In genomic region chr1:2126331-2127180, GRCh38 we compare ENCODE assay signal across 10 cellular contexts.
DNase-seq lines count a peak whose midpoint lies in the region; ATAC-seq, FAIRE-seq and TF ChIP-seq lines count a peak whose summit lies in the region.
"Had no signal": no experiment of that assay in that cellular context is flagged by ENCODE, and none has a peak within 500 bp of the region (broad histone marks: within the 10 kb centered on the region; RNA-seq: fewer than 3 reads in every experiment).

No MANE protein-coding gene starts in this region.

- peak overlapping the region; percentile 60; the same call in 1 of the 2 replicates for H2BK12ac ChIP-seq in H1 (ENCODE audit: low read depth, low read length)

- H3K27me3 ChIP-seq in Panc1 (ENCODE audit: control insufficient read depth, insufficient read depth, low read length) (no peaks in the 10 kb centered on the region), H1 (replicated peaks in 1 of 4; ENCODE audit: control insufficient read depth in 3 of 4, extremely low read depth in 1 of 4, insufficient read depth in 3 of 4, low read length in 3 of 4) (no peaks in the 10 kb centered on the region), spleen (replicated peaks in 1 of 7) (no peaks in the 10 kb centered on the region), small intestine (ENCODE audit: control insufficient read depth in 2 of 2, insufficient read depth in 2 of 2, low read length in 2 of 2) (no peaks in the 10 kb centered on the region)
- H3K27me3 ChIP-seq: hepatocyte had no signal

- H4K20me1 ChIP-seq in H1 (replicated peaks in 1 of 2; ENCODE audit: control insufficient read depth in 1 of 2, insufficient read depth in 2 of 2, low read length in 2 of 2), result peaks cover 2 to 6% of the 10 kb centered on the region in 2 experiments

- H3K79me2 ChIP-seq in H1 (ENCODE audit: control insufficient read depth in 1 of 2, insufficient read depth in 2 of 2, low read length in 2 of 2), result no peaks in the 10 kb centered on the region; a peak in 1 of 4 replicates

- no peak overlapping the region; the same call in 1 of the 2 replicates for H4K8ac ChIP-seq in H1 (ENCODE audit: extremely low read depth, insufficient read depth, low read length)

- no peak overlapping the region for H3K14ac ChIP-seq in H1 (ENCODE audit: insufficient read length)

- DNase-seq in NOMO-1 (lab: John Stamatoyannopoulos, UW; ENCODE audit: unreplicated experiment in 2 of 2) (peak; percentile 33 to 55), NOMO-1 treated with DMSO at 0.1 percent for 48 hours (lab: John Stamatoyannopoulos, UW; ENCODE audit: unreplicated experiment) (no peak), Panc1 (ENCODE audit: low read depth, low spot score) (no peak), H1 (ENCODE audit: low read depth in 1 of 2, low spot score in 2 of 2) (no peak), spleen (peak; percentile 79), glomerular visceral epithelial cell (ENCODE audit: extremely low spot score) (no peak), small intestine (no peak), NCI-H2029 (lab: John Stamatoyannopoulos, UW) (no peak)

- H3K23me2 ChIP-seq in H1 (ENCODE audit: low read depth, low read length), result peaks cover 3% of the 10 kb centered on the region; the same call in 1 of the 2 replicates

- CTCF ChIA-PET in Panc1 (lab: Charles Lee), result interaction anchor here (1.0 kb wide), 1 partner anchor 13 kb away, joined by 5 read pairs; no protein-coding TSS in a partner anchor
- CTCF ChIA-PET in H1 (lab: Charles Lee; ENCODE audit: partially characterized antibody), result interaction anchor here (0.8 to 6.3 kb wide), 11 partner anchors 11 to 98 kb away, joined by 3 to 51 read pairs (median 5); no protein-coding TSS in a partner anchor

- H4K91ac ChIP-seq in H1 (replicated peaks; ENCODE audit: insufficient read length, low read length), result no peak overlapping the region

- H4K5ac ChIP-seq in H1 (ENCODE audit: insufficient read length, low read depth, low read length), result no peak overlapping the region

- H2BK5ac ChIP-seq in H1 (ENCODE audit: low read depth, low read length), result peak overlapping the region; percentile 1; the same call in 1 of the 2 replicates

- H3K27ac ChIP-seq in Panc1 (ENCODE audit: low read length) (no peak overlapping the region), H1 (ENCODE audit: low read depth, low read length) (peak overlapping the region; percentile 45; the same call in 1 of the 2 replicates), spleen (peak overlapping the region in 5 of 8 donors; percentile 11 to 59 (median 26)), small intestine (ENCODE audit: low read depth in 1 of 2, low read length in 1 of 2) (no peak overlapping the region)
- H3K27ac ChIP-seq: hepatocyte had no signal

- H3K23ac ChIP-seq in H1 (ENCODE audit: insufficient read length), result no peak overlapping the region

- in situ Hi-C loops in Panc1 (cut with HindIII; ENCODE audit: low pct_unique_long_range_greater_than_20kb, low sequenced_read_pairs), result no loop called here

- POLR2A ChIA-PET in Panc1 (lab: Charles Lee), result no interaction called here
- POLR2A ChIA-PET in H1 (lab: Charles Lee; ENCODE audit: partially characterized antibody), result interaction anchor here (1.3 to 2.4 kb wide), 3 partner anchors 10 to 48 kb away, joined by 7 to 8 read pairs (median 7); no protein-coding TSS in a partner anchor

- H2BK120ac ChIP-seq in H1 (replicated peaks; ENCODE audit: low read depth, low read length), result no peak overlapping the region

- H2BK15ac ChIP-seq in H1 (ENCODE audit: low read length), result no peak overlapping the region

- no peak for TF ChIP-seq RAD21 in H1 (IDR thresholded peaks at IDR 0.05 in 1 of 2, conservative IDR thresholded peaks at IDR 0.05 in 1 of 2; ENCODE audit: low read depth in 2 of 2, low read length in 2 of 2)

- H3K4me3 ChIP-seq in Panc1 (ENCODE audit: low read depth in 2 of 2, low read length in 2 of 2) (no peak overlapping the region), H1 (ENCODE audit: extremely low read depth in 1 of 4, insufficient read depth in 2 of 4, low read depth in 3 of 4, low read length in 4 of 4) (no peak overlapping the region), spleen (peak overlapping the region in 3 of 8 donors; percentile 1 to 50 (median 17)), small intestine (ENCODE audit: low read depth in 1 of 2, low read length in 2 of 2) (no peak overlapping the region)
- H3K4me3 ChIP-seq: hepatocyte had no signal

- no peak overlapping the region for H3K4me2 ChIP-seq in H1 (ENCODE audit: insufficient read depth in 1 of 2, low read depth in 2 of 2, low read length in 2 of 2)
- H3K4me2 ChIP-seq: hepatocyte had no signal

- ATAC-seq in Panc1, result peak; percentile 53

- H2BK20ac ChIP-seq in H1 (ENCODE audit: low read length), result no peak overlapping the region

- TF ChIP-seq POLR2A in H1 (IDR thresholded peaks at IDR 0.05; ENCODE audit: control extremely low read depth in 1 of 2, low read depth in 2 of 2, low read length in 2 of 2) (no peak), spleen (IDR thresholded peaks at IDR 0.05) (no peak)

- no peak overlapping the region; a peak in 1 of 7 replicates for H3K9ac ChIP-seq in H1 (replicated peaks in 1 of 4; ENCODE audit: extremely low read depth in 1 of 4, low read depth in 3 of 4, low read length in 3 of 4)

- no peak overlapping the region for H2AFZ ChIP-seq in H1 (ENCODE audit: low read length)
- H2AFZ ChIP-seq: hepatocyte had no signal

- BruUV-seq in Panc1 (replicated peaks; lab: Mats Ljungman, UMichigan), result no TSS peak

- peaks cover 7% of the 10 kb centered on the region for H3K79me1 ChIP-seq in H1 (ENCODE audit: low read depth, low read length)

- no peak overlapping the region for H3K18ac ChIP-seq in H1 (ENCODE audit: extremely low read depth, low read length)

- no peak overlapping the region for H3K56ac ChIP-seq in H1 (replicated peaks; ENCODE audit: insufficient read length, low read depth, low read length)

- no peak overlapping the region for H2AK5ac ChIP-seq in H1 (ENCODE audit: low read depth, low read length)

- intact Hi-C loops in Panc1 (cut with micrococcal nuclease; ENCODE audit: unreplicated experiment), result no loop called here
- intact Hi-C loops in spleen (cut with DNase I; ENCODE audit: low total_unique reads), result no loop called here

- H3K4ac ChIP-seq in H1 (replicated peaks; ENCODE audit: insufficient read length, low read depth, low read length), result no peak overlapping the region

- TF ChIP-seq CTCF in Panc1 (IDR thresholded peaks at IDR 0.05) (no peak), H1 (IDR thresholded peaks at IDR 0.05; ENCODE audit: control extremely low read depth in 1 of 3, insufficient read depth in 1 of 3, low read depth in 1 of 3, low read length in 3 of 3) (no peak), spleen (IDR thresholded peaks at IDR 0.05 in 8 of 11, conservative IDR thresholded peaks at IDR 0.05 in 3 of 11) (no peak)

- H3K9me3 ChIP-seq in Panc1 (ENCODE audit: control insufficient read depth, insufficient read depth, low read depth, low read length) (no peaks in the 10 kb centered on the region), H1 (ENCODE audit: insufficient read depth in 2 of 2, low read depth in 1 of 2, low read length in 1 of 2) (no peaks in the 10 kb centered on the region), spleen (no peaks in the 10 kb centered on the region), small intestine (ENCODE audit: control insufficient read depth, low read depth) (no peaks in the 10 kb centered on the region)

- H3K4me1 ChIP-seq in Panc1 (ENCODE audit: control insufficient read depth, insufficient read depth, low read length) (no peaks in the 10 kb centered on the region), H1 (replicated peaks in 1 of 4; ENCODE audit: control insufficient read depth in 3 of 4, insufficient read depth in 4 of 4, low read length in 3 of 4) (peaks cover 0 to 14% (median 2%) of the 10 kb centered on the region in 4 experiments; a peak in 5 of 7 replicates), spleen (peaks cover 0 to 31% (median 20%) of the 10 kb centered on the region in 6 donors), small intestine (ENCODE audit: control insufficient read depth in 2 of 2, insufficient read depth in 1 of 2, low read depth in 1 of 2, low read length in 1 of 2) (no peaks in the 10 kb centered on the region)

- no peak for FAIRE-seq in H1 (lab: Jason Lieb, UNC)
- no peak for FAIRE-seq in small intestine (lab: Jason Lieb, UNC)
- FAIRE-seq: endometrium had no signal

- TF ChIP-seq EP300 in H1 (IDR thresholded peaks at IDR 0.05; ENCODE audit: borderline replicate concordance in 1 of 2, low read depth in 2 of 2, low read length in 2 of 2), result no peak

- H3K36me3 ChIP-seq in Panc1 (ENCODE audit: control insufficient read depth, insufficient read depth, low read length), result no peaks in the 10 kb centered on the region
- no peaks in the 10 kb centered on the region for H3K36me3 ChIP-seq in H1 (ENCODE audit: control insufficient read depth in 2 of 4, insufficient read depth in 4 of 4, low read length in 3 of 4)
- H3K36me3 ChIP-seq in spleen, result no peaks in the 10 kb centered on the region
- H3K36me3 ChIP-seq in small intestine (ENCODE audit: control insufficient read depth in 2 of 2, insufficient read depth in 2 of 2, low read length in 2 of 2), result peaks cover 0 to 2% of the 10 kb centered on the region in 2 donors

- 92% methylated on average over 30 of the region's 39 CpGs; no CpG with 5 or more reads in 1 of the 2 experiments for WGBS in H1 (ENCODE audit: extremely low coverage in 1 of 2, insufficient coverage in 1 of 2, insufficient read length in 1 of 2, insufficient replicate concordance in 2 of 2, low coverage in 1 of 2, low lambda C conversion rate in 2 of 2, missing lambda C conversion rate in 1 of 2), 2 experiments
- WGBS in spleen, 5 donors, result 65 to 67% (median 66%) methylated on average over 7 to 39 of the region's 39 CpGs
- 79 to 89% (median 83%) methylated on average over 38 to 39 of the region's 39 CpGs for WGBS in small intestine, 3 donors

TF ChIP-seq in H1, 55 proteins besides CTCF, POLR2A, EP300 and RAD21:
- TF ChIP-seq USF2 (IDR thresholded peaks at IDR 0.05; ENCODE audit: low read length) (peak; percentile 59), CHD1 (IDR thresholded peaks at IDR 0.05; ENCODE audit: low read depth, low read length) (no peak)
TF ChIP-seq in H1: peak in this region for 1.

Comparison
In these comparisons a context has a peak if more than half of its experiments do, and no peak if none do; other contexts are left out.
1. DNase-seq: peak in NOMO-1 (2 of 2) and spleen (single experiment); none in NOMO-1 treated with DMSO at 0.1 percent for 48 hours (single experiment), Panc1 (single experiment), H1 (0 of 2), glomerular visceral epithelial cell (single experiment), small intestine (single experiment) and NCI-H2029 (single experiment).
2. H3K27ac ChIP-seq: peak in H1 (single experiment) and spleen (5 of 8); none in Panc1 (single experiment) and small intestine (0 of 2).